Comparison of ENCODE assay signal across 1 cellular context in genomic region chr3:23944861-23945652, GRCh38.
TF ChIP-seq lines count a peak whose summit lies in the region.

NR1D2 (plus strand) TSS chr3:23945286; CDS start chr3:23945579, 293 bp downstream.

TF ChIP-seq in HepG2, 621 proteins besides CTCF, POLR2A, EP300 and RAD21 (continued from another document):
- TF ChIP-seq AHDC1 (CRISPR knock-in tag; IDR thresholded peaks at IDR 0.05; ENCODE audit: borderline replicate concordance) (no peak), GTF2F1 (IDR thresholded peaks at IDR 0.05; ENCODE audit: low read length) (no peak), KDM2A (CRISPR knock-in tag; IDR thresholded peaks at IDR 0.05; ENCODE audit: borderline replicate concordance, low read depth) (peak; percentile 17; the same call in 1 of the 2 replicates), YEATS4 (CRISPR knock-in tag; IDR thresholded peaks at IDR 0.05; ENCODE audit: borderline replicate concordance) (peak; percentile 17), POLR2G (IDR thresholded peaks at IDR 0.05; ENCODE audit: low read depth, low read length) (peak; percentile 58; the same call in 1 of the 2 replicates), DPF2 (CRISPR knock-in tag; IDR thresholded peaks at IDR 0.05; ENCODE audit: borderline replicate concordance, low read depth) (no peak), ZMYM4 (CRISPR knock-in tag; IDR thresholded peaks at IDR 0.05) (no peak), MED1 (CRISPR knock-in tag; IDR thresholded peaks at IDR 0.05) (peak; percentile 26; the same call in 1 of the 2 replicates), TFDP1 (CRISPR knock-in tag; IDR thresholded peaks at IDR 0.05; ENCODE audit: borderline replicate concordance) (peak; percentile 31; the same call in 1 of the 2 replicates), ZKSCAN1 (IDR thresholded peaks at IDR 0.05; ENCODE audit: low read length) (no peak), ZNF468 (CRISPR knock-in tag; IDR thresholded peaks at IDR 0.05) (no peak), NONO (IDR thresholded peaks at IDR 0.05) (no peak), NONO (CRISPR knock-in tag; conservative IDR thresholded peaks at IDR 0.05) (0 out of 2 replicates have a peak, but pooled peaks have one; percentile 29), ZNF710 (CRISPR knock-in tag; IDR thresholded peaks at IDR 0.05; ENCODE audit: borderline replicate concordance) (no peak), PCBP1 (IDR thresholded peaks at IDR 0.05; ENCODE audit: borderline replicate concordance, low read depth, low read length) (no peak), TAF1 (CRISPR knock-in tag; IDR thresholded peaks at IDR 0.05) (peak; percentile 32; the same call in 1 of the 2 replicates), RBFOX2 (IDR thresholded peaks at IDR 0.05; ENCODE audit: low read depth, low read length) (peak; percentile 10), ZNF281 (CRISPR knock-in tag; IDR thresholded peaks at IDR 0.05; ENCODE audit: borderline replicate concordance) (peak; percentile 78), PLSCR1 (CRISPR knock-in tag; IDR thresholded peaks at IDR 0.05; ENCODE audit: borderline replicate concordance) (no peak), PHB2 (IDR thresholded peaks at IDR 0.05; ENCODE audit: partially characterized antibody) (no peak), ZFY (CRISPR knock-in tag; IDR thresholded peaks at IDR 0.05) (peak; percentile 24), ZNF569 (CRISPR knock-in tag; IDR thresholded peaks at IDR 0.05; ENCODE audit: borderline replicate concordance) (no peak), TFDP2 (CRISPR knock-in tag; IDR thresholded peaks at IDR 0.05) (peak; percentile 72), IRF2 (CRISPR knock-in tag; IDR thresholded peaks at IDR 0.05) (no peak), SALL1 (CRISPR knock-in tag; IDR thresholded peaks at IDR 0.05) (peak; percentile 62), SAP130 (CRISPR knock-in tag; IDR thresholded peaks at IDR 0.05; ENCODE audit: low read depth) (peak; percentile 63; the same call in 1 of the 2 replicates), MBNL3 (CRISPR knock-in tag; conservative IDR thresholded peaks at IDR 0.05) (no peak), YEATS2 (CRISPR knock-in tag; IDR thresholded peaks at IDR 0.05; ENCODE audit: borderline replicate concordance) (no peak), KAT8 (CRISPR knock-in tag; IDR thresholded peaks at IDR 0.05) (no peak), ZKSCAN8 (CRISPR knock-in tag; IDR thresholded peaks at IDR 0.05; ENCODE audit: borderline replicate concordance) (no peak), HNRNPL (IDR thresholded peaks at IDR 0.05; ENCODE audit: low read depth, low read length) (no peak), ZFP37 (CRISPR knock-in tag; IDR thresholded peaks at IDR 0.05; ENCODE audit: borderline replicate concordance) (no peak), ZFP36L2 (CRISPR knock-in tag; IDR thresholded peaks at IDR 0.05) (no peak), POLR2AphosphoS5 (IDR thresholded peaks at IDR 0.05; ENCODE audit: low read depth, low read length) (peak; percentile 29; the same call in 1 of the 2 replicates), REXO4 (CRISPR knock-in tag; IDR thresholded peaks at IDR 0.05; ENCODE audit: borderline replicate concordance) (no peak), ZNF792 (CRISPR knock-in tag; IDR thresholded peaks at IDR 0.05) (no peak), RFX3 (CRISPR knock-in tag; IDR thresholded peaks at IDR 0.05) (no peak), HMG20A (CRISPR knock-in tag; IDR thresholded peaks at IDR 0.05; ENCODE audit: borderline replicate concordance) (no peak), MYC (CRISPR knock-in tag; IDR thresholded peaks at IDR 0.05; ENCODE audit: borderline replicate concordance) (peak; percentile 10; the same call in 1 of the 2 replicates)
